ENCODE assay signal across 1 cellular context in genomic region chr7:98995523-98996161, GRCh38.
A peak's percentile ranks its signal among the peaks of the same experiment; 100 is the strongest.
TF ChIP-seq lines count a peak whose summit lies in the region.

No MANE protein-coding gene starts in this region.

TF ChIP-seq in K562, 482 proteins besides CTCF, POLR2A, EP300 and RAD21:
- TF ChIP-seq TFAM (CRISPR knock-in tag; conservative IDR thresholded peaks at IDR 0.05), result no peak
- TF ChIP-seq OTX1 (CRISPR knock-in tag; IDR thresholded peaks at IDR 0.05), result 0 out of 2 replicates have a peak, but pooled peaks have one; percentile 7
- no peak for TF ChIP-seq ZNF134 (CRISPR knock-in tag; conservative IDR thresholded peaks at IDR 0.05)
- TF ChIP-seq ELF4 (CRISPR knock-in tag; IDR thresholded peaks at IDR 0.05), result 0 out of 2 replicates have a peak, but pooled peaks have one; percentile 47
- 0 out of 2 replicates have a peak, but pooled peaks have one; percentile 14 for TF ChIP-seq SUPT5H (IDR thresholded peaks at IDR 0.05)
TF ChIP-seq in K562: peak in this region for 3.
